15 cellular contexts compared by ENCODE assay signal in genomic region chr2:174338155-174338495, GRCh38.
DNase-seq lines count a peak whose midpoint lies in the region; ATAC-seq, FAIRE-seq and TF ChIP-seq lines count a peak whose summit lies in the region.
"Had no signal": no experiment of that assay in that cellular context is flagged by ENCODE, and none has a peak within 500 bp of the region (broad histone marks: within the 10 kb centered on the region; RNA-seq: fewer than 3 reads in every experiment).

No MANE protein-coding gene starts in this region.

- H3K9ac ChIP-seq in SU-DHL-6 (ENCODE audit: low read length) (no peak overlapping the region), iPS-18a (ENCODE audit: low read length) (no peak overlapping the region)

- peaks cover 49% of the 10 kb centered on the region for H3K4me1 ChIP-seq in iPS-18a (ENCODE audit: control insufficient read depth, low read depth, low read length)

- H3F3A ChIP-seq in SU-DHL-6 (ENCODE audit: insufficient read depth) = peaks cover 9% of the 10 kb centered on the region; the same call in 1 of the 2 replicates

- H3K4me2 ChIP-seq in SU-DHL-6 (ENCODE audit: low read depth, low read length, poor library complexity, severe bottlenecking) = peak overlapping the region; percentile 43

- peak overlapping the region; percentile 80 for H3K4me3 Mint-ChIP-seq in stimulated activated naive CD8-positive, alpha-beta T cell treated with anti-CD3 and anti-CD28 coated beads, Interleukin-15, Interleukin-2, amounts not matched to agents 100 ng/mL and 50 ng/mL, for 24 hours

- no peak for FAIRE-seq in D721Med (lab: Jason Lieb, UNC)
- FAIRE-seq: TTC549 had no signal

- no peak overlapping the region for H3K4me3 ChIP-seq in SU-DHL-6 (ENCODE audit: insufficient read depth, low read length, poor library complexity, severe bottlenecking)
- peak overlapping the region; percentile 60 for H3K4me3 ChIP-seq in iPS-18a (ENCODE audit: low read length)
- H3K4me3 ChIP-seq: hepatocyte had no signal

- no peak for ATAC-seq in stimulated activated naive CD8-positive, alpha-beta T cell treated with anti-CD3 and anti-CD28 coated beads, Interleukin-15, Interleukin-2, amounts not matched to agents 100 U/mL and 50 U/mL, for 24 hours
- ATAC-seq in GM19324 (IDR thresholded peaks at IDR 0.05; ENCODE audit: low FRiP score, unreplicated experiment) (no peak), HG03159 (IDR thresholded peaks at IDR 0.05; ENCODE audit: unreplicated experiment) (no peak)
- ATAC-seq: esophagus mucosa, lower lobe of right lung had no signal

- no peaks in the 10 kb centered on the region for H3K79me2 ChIP-seq in SU-DHL-6 (ENCODE audit: insufficient read depth, low read length)
- H3K79me2 ChIP-seq: hepatocyte had no signal

- no peaks in the 10 kb centered on the region for H3K27me3 ChIP-seq in SU-DHL-6 (ENCODE audit: low read length)
- peaks cover 99% of the 10 kb centered on the region for H3K27me3 ChIP-seq in iPS-18a (ENCODE audit: control insufficient read depth, insufficient read depth, low read length)

- no peak for DNase-seq in stimulated activated naive CD8-positive, alpha-beta T cell treated with anti-CD3 and anti-CD28 coated beads, Interleukin-15, Interleukin-2, amounts not matched to agents 100 U/mL and 50 U/mL, for 24 hours
- DNase-seq in NCI-H526 treated with DMSO at 0.1 percent for 48 hours (lab: John Stamatoyannopoulos, UW) = no peak
- no peak for DNase-seq in D721Med (ENCODE audit: insufficient read length, low spot score)
- DNase-seq: C1 segment of cervical spinal cord; lower lobe of right lung; NCI-H1092; stimulated activated CD4-positive, alpha-beta T cell treated with anti-CD3 and anti-CD28 coated beads, Interleukin-4, amount 100 ng/mL, for 4 hours had no signal

- no peak overlapping the region for H3K27ac ChIP-seq in SU-DHL-6 (ENCODE audit: low read depth, low read length)
- H3K27ac ChIP-seq in iPS-18a (ENCODE audit: low read length) = no peak overlapping the region
- H3K27ac ChIP-seq: hepatocyte, lower lobe of right lung had no signal

- no peaks in the 10 kb centered on the region for H4K20me1 ChIP-seq in SU-DHL-6 (ENCODE audit: low read depth, low read length)

- TF ChIP-seq CTCF in SU-DHL-6 (IDR thresholded peaks at IDR 0.05; ENCODE audit: insufficient read depth, low read length, poor library complexity, severe bottlenecking) (no peak), D721Med (IDR thresholded peaks at IDR 0.05; ENCODE audit: insufficient read depth, missing control alignments) (no peak)

- H3K36me3 ChIP-seq in SU-DHL-6 (ENCODE audit: low read length) (no peaks in the 10 kb centered on the region), iPS-18a (ENCODE audit: control insufficient read depth, low read depth, low read length) (no peaks in the 10 kb centered on the region)
- H3K36me3 ChIP-seq: lower lobe of right lung had no signal

- no peaks in the 10 kb centered on the region for H3K9me3 Mint-ChIP-seq in stimulated activated naive CD8-positive, alpha-beta T cell treated with anti-CD3 and anti-CD28 coated beads, Interleukin-15, Interleukin-2, amounts not matched to agents 100 ng/mL and 50 ng/mL, for 24 hours

- peaks cover 57% of the 10 kb centered on the region for H3K4me1 Mint-ChIP-seq in stimulated activated naive CD8-positive, alpha-beta T cell treated with anti-CD3 and anti-CD28 coated beads, Interleukin-15, Interleukin-2, amounts not matched to agents 100 ng/mL and 50 ng/mL, for 24 hours (ENCODE audit: low read depth)

- peaks cover 68% of the 10 kb centered on the region for H3K27me3 Mint-ChIP-seq in stimulated activated naive CD8-positive, alpha-beta T cell treated with anti-CD3 and anti-CD28 coated beads, Interleukin-15, Interleukin-2, amounts not matched to agents 100 ng/mL and 50 ng/mL, for 24 hours

- H3K27ac Mint-ChIP-seq in stimulated activated naive CD8-positive, alpha-beta T cell treated with anti-CD3 and anti-CD28 coated beads, Interleukin-15, Interleukin-2, amounts not matched to agents 100 ng/mL and 50 ng/mL, for 24 hours = no peak overlapping the region

- no peaks in the 10 kb centered on the region for H3K9me3 ChIP-seq in SU-DHL-6 (ENCODE audit: insufficient read depth, low read length)
- no peaks in the 10 kb centered on the region for H3K9me3 ChIP-seq in iPS-18a (ENCODE audit: control insufficient read depth, low read depth, low read length)
- H3K9me3 ChIP-seq: lower lobe of right lung had no signal

- no peaks in the 10 kb centered on the region for H3K9me2 ChIP-seq in SU-DHL-6 (replicated peaks; ENCODE audit: insufficient read depth, low read length)

- H3K36me3 Mint-ChIP-seq in stimulated activated naive CD8-positive, alpha-beta T cell treated with anti-CD3 and anti-CD28 coated beads, Interleukin-15, Interleukin-2, amounts not matched to agents 100 ng/mL and 50 ng/mL, for 24 hours (ENCODE audit: low read depth) = peaks cover 3% of the 10 kb centered on the region

- no peak overlapping the region for H2AFZ ChIP-seq in SU-DHL-6 (ENCODE audit: low read depth, low read length, severe bottlenecking)
